In the genomic region with DNA sequence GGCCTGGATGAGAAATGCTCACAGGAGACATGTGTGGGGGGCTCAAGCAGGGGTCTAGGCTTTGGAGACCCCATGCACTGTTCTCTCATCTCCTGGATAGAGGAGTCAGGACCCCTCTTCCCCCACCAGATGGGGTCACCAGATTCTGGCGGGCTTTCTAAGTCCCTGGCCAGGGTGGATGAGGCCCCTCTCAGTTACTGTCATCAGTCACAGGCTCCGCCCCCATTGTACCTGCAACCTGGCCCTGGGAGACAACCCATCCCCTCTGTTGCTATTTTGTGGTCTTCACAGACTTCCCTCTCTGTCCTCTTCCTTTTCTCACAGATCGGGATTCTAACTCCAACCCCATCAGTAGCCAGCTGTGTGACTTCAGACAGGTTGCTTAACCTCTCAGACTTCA, we compare ENCODE assay signal across 22 cellular contexts.
"Had no signal": no experiment of that assay in that cellular context is flagged by ENCODE, and none has a peak within 500 bp of the region (broad histone marks: within the 10 kb centered on the region; RNA-seq: fewer than 3 reads in every experiment).

No MANE protein-coding gene starts in this region.

- H3K27ac ChIP-seq: SK-N-MC had no signal

- H3K36me3 Mint-ChIP-seq: activated naive CD8-positive, alpha-beta T cell treated with anti-CD3 and anti-CD28 coated beads, Interleukin-2, amount 10 ng/mL, durations not matched to agents 7 days and 5 days; T-cell had no signal

- ATAC-seq: PC-3, T-cell had no signal

- DNase-seq: activated CD4-positive, alpha-beta memory T cell treated with anti-CD3 and anti-CD28 coated beads, Interleukin-2, amount 10 ng/mL, durations not matched to agents 7 days and 5 days; activated CD4-positive, alpha-beta T cell treated with anti-CD3 and anti-CD28 coated beads, Interleukin-2, amount 50 U/mL, for 1 hour; activated CD4-positive, CD25-positive, alpha-beta regulatory T cell; activated CD8-positive, alpha-beta memory T cell treated with anti-CD3 and anti-CD28 coated beads, Interleukin-2, amount 50 U/mL, for 4 hours; activated naive CD4-positive, alpha-beta T cell treated with anti-CD3 and anti-CD28 coated beads, Interleukin-2, amount 50 U/mL, for 16 hours; activated naive CD8-positive, alpha-beta T cell treated with anti-CD3 and anti-CD28 coated beads, Interleukin-2, amount 10 ng/mL, durations not matched to agents 7 days and 5 days; KG1; NCI-H1048; NCI-H146; NCI-H187 treated with DMSO at 0.1 percent for 48 hours; NCI-H2081 treated with DMSO at 0.1 percent for 48 hours; NCI-H446; NCI-H524; PC-3; T-cell; T-helper 2 cell; T1000 had no signal

- H3K27ac Mint-ChIP-seq: activated CD4-positive, alpha-beta memory T cell treated with anti-CD3 and anti-CD28 coated beads, Interleukin-2, amount 10 ng/mL, durations not matched to agents 7 days and 5 days; activated naive CD8-positive, alpha-beta T cell treated with anti-CD3 and anti-CD28 coated beads, Interleukin-2, amount 10 ng/mL, durations not matched to agents 7 days and 5 days had no signal

- H3K4me3 Mint-ChIP-seq: activated CD4-positive, alpha-beta memory T cell treated with anti-CD3 and anti-CD28 coated beads, Interleukin-2, amount 10 ng/mL, durations not matched to agents 7 days and 5 days; activated naive CD8-positive, alpha-beta T cell treated with anti-CD3 and anti-CD28 coated beads, Interleukin-2, amount 10 ng/mL, durations not matched to agents 7 days and 5 days; central memory CD8-positive, alpha-beta T cell had no signal

- H3K4me3 ChIP-seq: SK-N-MC had no signal

- FAIRE-seq: bronchial epithelial cell, RCC 7860, TTC549 had no signal

- H3K9me3 Mint-ChIP-seq: activated CD4-positive, alpha-beta memory T cell treated with anti-CD3 and anti-CD28 coated beads, Interleukin-2, amount 10 ng/mL, durations not matched to agents 7 days and 5 days; activated naive CD8-positive, alpha-beta T cell treated with anti-CD3 and anti-CD28 coated beads, Interleukin-2, amount 10 ng/mL, durations not matched to agents 7 days and 5 days; central memory CD8-positive, alpha-beta T cell; T-cell had no signal
